In genomic region chr17:42281571-42282096, GRCh38 we compare ENCODE assay signal across 13 cellular contexts. TPM values are rescaled to one million over a fixed set of nuclear protein-coding genes. Genes with fewer than 3 reads are reported as not detected.
DNase-seq lines count a peak whose midpoint lies in the region; ATAC-seq and TF ChIP-seq lines count a peak whose summit lies in the region.
"Had no signal": no experiment of that assay in that cellular context is flagged by ENCODE, and none has a peak within 500 bp of the region (broad histone marks: within the 10 kb centered on the region; RNA-seq: fewer than 3 reads in every experiment).

No MANE protein-coding gene starts in this region.

- no peaks in the 10 kb centered on the region for H3K36me3 ChIP-seq in Karpas-422 (ENCODE audit: insufficient read depth, low read length)
- no peaks in the 10 kb centered on the region for H3K36me3 ChIP-seq in naive thymus-derived CD4-positive, alpha-beta T cell (ENCODE audit: control insufficient read depth in 2 of 3, insufficient read depth in 3 of 3, low read length in 3 of 3)
- H3K36me3 ChIP-seq: colonic mucosa had no signal

- CTCF ChIA-PET in naive thymus-derived CD4-positive, alpha-beta T cell (lab: Charles Lee) = interaction anchor here (1.6 kb wide), 1 partner anchor 32 kb away, joined by 3 read pairs; no protein-coding TSS in a partner anchor
- CTCF ChIA-PET in GM10248 (lab: Yijun Ruan, JAX) = no interaction called here

- H3K9me3 ChIP-seq in Karpas-422 (ENCODE audit: low read length) = no peaks in the 10 kb centered on the region
- no peaks in the 10 kb centered on the region for H3K9me3 ChIP-seq in naive thymus-derived CD4-positive, alpha-beta T cell (ENCODE audit: control insufficient read depth in 2 of 3, low read length in 3 of 3)
- H3K9me3 ChIP-seq: colonic mucosa had no signal

- no peaks in the 10 kb centered on the region for H3K9me3 Mint-ChIP-seq in naive thymus-derived CD4-positive, alpha-beta T cell
- no peaks in the 10 kb centered on the region for H3K9me3 Mint-ChIP-seq in progenitor cell of endocrine pancreas (ENCODE audit: low read depth)

- no peaks in the 10 kb centered on the region for H3K9me2 ChIP-seq in Karpas-422 (replicated peaks; ENCODE audit: insufficient read depth, low read length)

- H3K4me3 Mint-ChIP-seq in naive thymus-derived CD4-positive, alpha-beta T cell = peak overlapping the region in 1 of 10 donors; percentile 45
- no peak overlapping the region for H3K4me3 Mint-ChIP-seq in progenitor cell of endocrine pancreas (ENCODE audit: low read depth)

- H3K27me3 Mint-ChIP-seq in naive thymus-derived CD4-positive, alpha-beta T cell = no peaks in the 10 kb centered on the region
- H3K27me3 Mint-ChIP-seq in progenitor cell of endocrine pancreas = peaks cover 13% of the 10 kb centered on the region

- H3K4me1 Mint-ChIP-seq in naive thymus-derived CD4-positive, alpha-beta T cell = peaks cover 18 to 44% (median 32%) of the 10 kb centered on the region in 7 donors
- H3K4me1 Mint-ChIP-seq in progenitor cell of endocrine pancreas (ENCODE audit: low read depth) = peaks cover 9% of the 10 kb centered on the region

- no peak overlapping the region for H2AFZ ChIP-seq in Karpas-422 (ENCODE audit: low read length)

- H3K9ac ChIP-seq in Karpas-422 (ENCODE audit: low read length) = peak overlapping the region; percentile 29; the same call in 1 of the 2 replicates

- H3K4me1 ChIP-seq in Karpas-422 (ENCODE audit: low read length) = peaks cover 35% of the 10 kb centered on the region
- peaks cover 10 to 14% of the 10 kb centered on the region in 2 donors for H3K4me1 ChIP-seq in naive thymus-derived CD4-positive, alpha-beta T cell (ENCODE audit: control insufficient read depth in 2 of 2, insufficient read depth in 2 of 2, low read length in 2 of 2)
- H3K4me1 ChIP-seq: colonic mucosa had no signal

- H3K79me2 ChIP-seq in Karpas-422 (ENCODE audit: low read length) = peaks cover 6% of the 10 kb centered on the region; the same call in 1 of the 2 replicates

- TF ChIP-seq CTCF in GM10248 (IDR thresholded peaks at IDR 0.05; ENCODE audit: control extremely low read depth, extremely low read depth, low read depth, missing control alignments) (no peak), progenitor cell of endocrine pancreas (IDR thresholded peaks at IDR 0.05; ENCODE audit: unreplicated experiment) (no peak)

- H3K27ac ChIP-seq in Karpas-422 (ENCODE audit: low read length) = peak overlapping the region; percentile 29
- no peak overlapping the region for H3K27ac ChIP-seq in naive thymus-derived CD4-positive, alpha-beta T cell (ENCODE audit: low read depth, low read length)
- H3K27ac ChIP-seq: C4-2B, colonic mucosa had no signal

- intact Hi-C loops in naive thymus-derived CD4-positive, alpha-beta T cell (cut with micrococcal nuclease) = no loop called here

- no peak for ATAC-seq in naive thymus-derived CD4-positive, alpha-beta T cell
- ATAC-seq in GM21381 (IDR thresholded peaks at IDR 0.05; ENCODE audit: unreplicated experiment) = no peak

- H4K20me1 ChIP-seq in Karpas-422 (ENCODE audit: insufficient read depth, low read depth, low read length) = no peaks in the 10 kb centered on the region

- POLR2A ChIA-PET in naive thymus-derived CD4-positive, alpha-beta T cell (lab: Charles Lee) = interaction anchor here (0.5 to 18.1 kb wide), 2 partner anchors 32 to 38 kb away, joined by 3 to 321 read pairs; no protein-coding TSS in a partner anchor
- POLR2A ChIA-PET in GM10248 (lab: Yijun Ruan, JAX) = no interaction called here

- no peak overlapping the region for H3K4me2 ChIP-seq in Karpas-422 (ENCODE audit: low read depth, low read length, poor library complexity, severe bottlenecking)

- H3K27ac Mint-ChIP-seq in naive thymus-derived CD4-positive, alpha-beta T cell = peak overlapping the region in 8 of 9 donors; percentile 21 to 89 (median 78)
- H3K27ac Mint-ChIP-seq in progenitor cell of endocrine pancreas = no peak overlapping the region

- DNase-seq in COLO668 (lab: John Stamatoyannopoulos, UW; ENCODE audit: unreplicated experiment) (peak; percentile 70), Karpas-422 (no peak), NCI-H526 (lab: John Stamatoyannopoulos, UW) (peak; percentile 33 to 74), GM10248 (ENCODE audit: extremely low spot score) (no peak), progenitor cell of endocrine pancreas (ENCODE audit: low spot score, unreplicated experiment) (no peak)
- peak in 1 of 9 donors; percentile 19 for DNase-seq in naive thymus-derived CD4-positive, alpha-beta T cell
- no peak for DNase-seq in activated naive CD4-positive, alpha-beta T cell treated with Interleukin-2 at 50 U/mL for 16 hours
- DNase-seq: activated gamma-delta T cell treated with Interleukin-2 at 50 U/mL for 16 hours; colonic mucosa; stimulated activated CD4-positive, alpha-beta T cell treated with anti-CD3 and anti-CD28 coated beads, Interleukin-4, amount 100 ng/mL, for 24 hours; T1000 had no signal

- no peaks in the 10 kb centered on the region for H3K27me3 ChIP-seq in Karpas-422 (ENCODE audit: low read length)
- no peaks in the 10 kb centered on the region for H3K27me3 ChIP-seq in naive thymus-derived CD4-positive, alpha-beta T cell (ENCODE audit: control insufficient read depth in 2 of 2, insufficient read depth in 2 of 2, low read length in 2 of 2)
- H3K27me3 ChIP-seq: colonic mucosa had no signal

- H3K4me3 ChIP-seq in Karpas-422 (ENCODE audit: low read length) = no peak overlapping the region
- no peak overlapping the region for H3K4me3 ChIP-seq in naive thymus-derived CD4-positive, alpha-beta T cell (ENCODE audit: low read length)
- H3K4me3 ChIP-seq: colonic mucosa had no signal

- H3K36me3 Mint-ChIP-seq in naive thymus-derived CD4-positive, alpha-beta T cell = no peaks in the 10 kb centered on the region
- H3K36me3 Mint-ChIP-seq in progenitor cell of endocrine pancreas (ENCODE audit: insufficient read depth) = no peaks in the 10 kb centered on the region

RNA-seq across cellular contexts. Expression of gene STAT5B, which starts 5.4 kb away (rescaled TPM):
- 110 and 142 TPM in 2 replicates for total RNA-seq in Karpas-422 (2014; rRNA removed; shearing (Covaris generic); ENCODE audit: low replicate concordance)
- 100 to 1,000 TPM; 143 to 192 (median 183) TPM for total RNA-seq in naive thymus-derived CD4-positive, alpha-beta T cell
- 100 to 1,000 TPM in 1 of 2 donors, 10 to 100 TPM in 1; 98.0 to 135 TPM for polyA plus RNA-seq in naive thymus-derived CD4-positive, alpha-beta T cell
- 43.3 and 46.8 TPM in 2 replicates for total RNA-seq in progenitor cell of endocrine pancreas

RNA-seq across cellular contexts. Expression of gene STAT5A, which starts 6.7 kb away (rescaled TPM):
- 62.3 and 160 TPM in 2 replicates for total RNA-seq in Karpas-422 (2014; rRNA removed; shearing (Covaris generic); ENCODE audit: low replicate concordance)
- 100 to 1,000 TPM; 111 to 162 (median 150) TPM for total RNA-seq in naive thymus-derived CD4-positive, alpha-beta T cell
- polyA plus RNA-seq in naive thymus-derived CD4-positive, alpha-beta T cell = 100 to 1,000 TPM in 1 of 2 donors, 10 to 100 TPM in 1; 72.8 to 150 TPM
- total RNA-seq in progenitor cell of endocrine pancreas = 0.74 and 1.4 TPM in 2 replicates

Comparison
In these comparisons a context has a peak if more than half of its experiments do, and no peak if none do; other contexts are left out.
1. DNase-seq: peak in COLO668 (single experiment) and NCI-H526 (2 of 2); none in Karpas-422 (single experiment), GM10248 (single experiment), progenitor cell of endocrine pancreas (single experiment) and activated naive CD4-positive, alpha-beta T cell treated with Interleukin-2 at 50 U/mL for 16 hours (single experiment).
2. RNA of gene STAT5A, which starts 6.7 kb away (total RNA-seq): 111 to 162 TPM in naive thymus-derived CD4-positive, alpha-beta T cell and 62.3 to 160 TPM in Karpas-422; 0.74 to 1.4 TPM in progenitor cell of endocrine pancreas; every median in the first group is over 10 times any median in the second.